ENCODE assay signal across 25 cellular contexts in the genomic region with DNA sequence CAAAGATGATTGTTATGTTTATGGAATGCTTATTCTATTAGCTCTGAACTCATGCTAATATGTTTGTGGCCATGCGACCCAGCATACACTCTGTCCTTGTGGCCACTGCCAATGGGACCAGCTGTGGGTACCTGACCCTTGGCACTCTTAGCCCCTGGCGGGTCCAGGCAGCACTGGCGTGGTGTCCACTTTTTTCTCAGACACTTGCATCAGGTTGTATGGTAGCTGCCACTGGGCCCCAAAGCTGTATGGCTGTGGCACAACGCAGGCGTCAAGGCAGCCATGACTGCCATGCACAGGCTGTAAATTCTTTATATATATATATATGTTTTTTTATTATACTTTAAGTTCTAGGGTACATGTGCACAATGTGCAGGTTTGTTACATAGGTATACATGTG. TPM values are rescaled to one million over a fixed set of nuclear protein-coding genes. Genes with fewer than 3 reads are reported as not detected.
A peak's percentile ranks its signal among the peaks of the same experiment; 100 is the strongest.
DNase-seq lines count a peak whose midpoint lies in the region; ATAC-seq, FAIRE-seq and TF ChIP-seq lines count a peak whose summit lies in the region.
"Had no signal": no experiment of that assay in that cellular context is flagged by ENCODE, and none has a peak within 500 bp of the region (broad histone marks: within the 10 kb centered on the region; RNA-seq: fewer than 3 reads in every experiment).

No MANE protein-coding gene starts in this region.

- H3K36me3 ChIP-seq in kidney (ENCODE audit: control insufficient read depth in 1 of 2, insufficient read depth in 2 of 2, low read length in 2 of 2): no peaks in the 10 kb centered on the region
- H3K36me3 ChIP-seq: BE2C, BLaER1 had no signal

- no peak overlapping the region for H3K4me3 ChIP-seq in kidney (ENCODE audit: low read length in 2 of 2)
- H3K4me3 ChIP-seq: BLaER1, GM12878 had no signal

- no peak overlapping the region for H3K9ac ChIP-seq in kidney (ENCODE audit: low read length in 2 of 2)
- H3K9ac ChIP-seq: BLaER1 had no signal

- DNase-seq in CD14-positive monocyte (ENCODE audit: low spot score): peak; percentile 10
- peak; percentile 28 for DNase-seq in kidney
- peak; percentile 57 for DNase-seq in posterior vena cava (ENCODE audit: low spot score)
- DNase-seq in DMS79 (lab: John Stamatoyannopoulos, UW): no peak
- DNase-seq: 8988T; ACHN; BE2C; C1 segment of cervical spinal cord; Caco-2; Calu3; CD4-positive, alpha-beta T cell; CD8-positive, alpha-beta T cell; DND-41; EL; GDM1 had no signal

- H3K4me1 Mint-ChIP-seq in CD14-positive monocyte: peaks cover 6% of the 10 kb centered on the region

- no peak overlapping the region for H3K4me3 Mint-ChIP-seq in CD14-positive monocyte
- H3K4me3 Mint-ChIP-seq: CD4-positive, alpha-beta T cell; CD8-positive, alpha-beta T cell had no signal

- peaks cover 0 to 9% of the 10 kb centered on the region in 2 donors for H3K9me3 ChIP-seq in kidney (ENCODE audit: control insufficient read depth in 1 of 2, low read length in 2 of 2)
- H3K9me3 ChIP-seq: BE2C, Caco-2 had no signal

- peaks cover 12 to 24% (median 14%) of the 10 kb centered on the region in 7 donors for H3K9me3 Mint-ChIP-seq in CD14-positive monocyte

- no peak for ATAC-seq in HG03175 (IDR thresholded peaks at IDR 0.05; ENCODE audit: unreplicated experiment)
- ATAC-seq: CD8-positive, alpha-beta T cell; GM12878 had no signal

- no peak overlapping the region for H3K27ac Mint-ChIP-seq in CD14-positive monocyte
- H3K27ac Mint-ChIP-seq: CD4-positive, alpha-beta T cell; CD8-positive, alpha-beta T cell had no signal

- intact Hi-C loops in CD14-positive monocyte (cut with micrococcal nuclease): no loop called here
- intact Hi-C loops in kidney (cut with DNase I): no loop called here
- intact Hi-C loops in posterior vena cava (cut with DNase I): loop anchor here in 1 of 2 donors (5.0 kb wide), 1 partner anchor 538 kb away; no protein-coding TSS in a partner anchor

- no peak for TF ChIP-seq CTCF in CD14-positive monocyte (IDR thresholded peaks at IDR 0.05)
- no peak for TF ChIP-seq CTCF in kidney (IDR thresholded peaks at IDR 0.05; ENCODE audit: borderline replicate concordance, extremely low read depth, insufficient read depth)

- peaks cover 27 to 44% (median 28%) of the 10 kb centered on the region in 3 donors for H3K27me3 Mint-ChIP-seq in CD14-positive monocyte (ENCODE audit: low read depth in 3 of 3)

- H3K36me3 Mint-ChIP-seq in CD14-positive monocyte: peaks cover 0 to 4% of the 10 kb centered on the region in 2 donors
- H3K36me3 Mint-ChIP-seq: CD8-positive, alpha-beta T cell had no signal

- FAIRE-seq in kidney (lab: Jason Lieb, UNC): no peak
- FAIRE-seq: A204.1, D721Med, GM12878, GM12892, GM18507 had no signal

- H3K4me1 ChIP-seq in kidney (ENCODE audit: control insufficient read depth in 1 of 2, insufficient read depth in 1 of 2, low read depth in 1 of 2, low read length in 2 of 2): peaks cover 0 to 2% of the 10 kb centered on the region in 2 donors
- H3K4me1 ChIP-seq: BE2C had no signal

- H3K27ac ChIP-seq in kidney (ENCODE audit: low read depth in 2 of 2, low read length in 2 of 2): no peak overlapping the region
- H3K27ac ChIP-seq: BLaER1 had no signal

RNA-seq across cellular contexts. Expression of a gene that starts 12.2 kb away (rescaled TPM):
- polyA plus RNA-seq in CD14-positive monocyte (under 1 TPM in 1 of 2 donors, not detected in 1; 0.19 TPM), kidney (ENCODE audit: insufficient read depth, low read depth, low replicate concordance) (1.9 TPM)
- total RNA-seq in kidney (5.3 TPM), posterior vena cava (1 to 10 TPM; 1.8 to 7.5 TPM)
- total RNA-seq: A673; Caco-2; Calu3; CD4-positive, alpha-beta T cell; CD8-positive, alpha-beta T cell; G401; GM12878 had no signal
- polyA plus RNA-seq: AG04450, GM12878 had no signal

RNA-seq across cellular contexts. Expression of a gene that starts 20.7 kb away (rescaled TPM):
- polyA plus RNA-seq in CD14-positive monocyte (not detected), kidney (ENCODE audit: insufficient read depth, low read depth, low replicate concordance) (1.3 TPM)
- total RNA-seq in kidney (0.38 TPM), posterior vena cava (under 1 TPM; 0.32 to 0.81 TPM)
- total RNA-seq: CD4-positive, alpha-beta T cell; CD8-positive, alpha-beta T cell; G401; GM12878 had no signal
